In the genomic region with DNA sequence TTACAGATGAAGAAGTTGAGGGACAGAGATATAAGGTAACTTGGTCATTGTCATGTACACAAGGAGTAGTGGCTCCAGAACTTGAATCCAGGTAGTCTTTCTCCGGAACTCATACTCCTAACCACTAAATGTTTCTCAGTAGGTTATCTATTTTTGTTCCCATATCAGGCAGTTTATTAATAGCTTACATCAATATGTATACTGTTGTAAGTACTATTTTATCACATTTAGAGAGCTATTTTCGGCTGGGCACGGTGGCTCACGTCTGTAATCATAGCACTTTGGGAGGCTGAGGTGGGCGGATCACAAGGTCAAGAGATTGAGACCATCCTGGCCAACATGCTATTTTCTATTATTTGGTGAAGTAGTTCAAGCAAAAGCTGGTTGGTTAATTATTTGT, we compare ENCODE assay signal across 5 cellular contexts.
"Had no signal": no experiment of that assay in that cellular context is flagged by ENCODE, and none has a peak within 500 bp of the region (broad histone marks: within the 10 kb centered on the region; RNA-seq: fewer than 3 reads in every experiment).

No MANE protein-coding gene starts in this region.

- H3K27ac ChIP-seq: HL-60 had no signal

- ATAC-seq: HepG2, K562 had no signal

- H3K4me3 ChIP-seq: K562 had no signal

- DNase-seq: IMR-90, KBM-7 had no signal
